In genomic region chr13:28601581-28601980, GRCh38 we compare ENCODE assay signal across 21 cellular contexts.
"Had no signal": no experiment of that assay in that cellular context is flagged by ENCODE, and none has a peak within 500 bp of the region (broad histone marks: within the 10 kb centered on the region; RNA-seq: fewer than 3 reads in every experiment).

No MANE protein-coding gene starts in this region.

- DNase-seq: IMR-90, Karpas-422, KG1, MM.1S, NCI-H1092 treated with DMSO at 0.1 percent for 48 hours, NCI-H1436, NCI-H187, NCI-H2029, NCI-H2081 treated with DMSO at 0.1 percent for 48 hours, NCI-H2171, NCI-H226, NCI-H446, NCI-H510A, NCI-H524 treated with DMSO at 0.1 percent for 48 hours, NCI-H69, NCI-H774, RPMI8226, SHP77, SK-N-SH, SW 1271 had no signal

- ATAC-seq: HepG2 had no signal
